In genomic region chr15:85406916-85407315, GRCh38 we compare ENCODE assay signal across 11 cellular contexts. TPM values are rescaled to one million over a fixed set of nuclear protein-coding genes. Genes with fewer than 3 reads are reported as not detected.
A peak's percentile ranks its signal among the peaks of the same experiment; 100 is the strongest.
DNase-seq lines count a peak whose midpoint lies in the region; ATAC-seq and TF ChIP-seq lines count a peak whose summit lies in the region.
"Had no signal": no experiment of that assay in that cellular context is flagged by ENCODE, and none has a peak within 500 bp of the region (broad histone marks: within the 10 kb centered on the region; RNA-seq: fewer than 3 reads in every experiment).

No MANE protein-coding gene starts in this region.

- H3K4me3 ChIP-seq in fibroblast of pulmonary artery (replicated peaks; ENCODE audit: low read depth, low read length): no peak overlapping the region
- H3K4me3 ChIP-seq: dorsolateral prefrontal cortex had no signal

- H3K4me1 Mint-ChIP-seq in activated CD4-positive, alpha-beta memory T cell treated with anti-CD3 and anti-CD28 coated beads, Interleukin-2, amount 10 ng/mL, durations not matched to agents 7 days and 5 days: peaks cover 75% of the 10 kb centered on the region

- TF ChIP-seq CTCF in fibroblast of pulmonary artery (IDR thresholded peaks at IDR 0.05; ENCODE audit: low read length, missing control alignments): no peak

- DNase-seq in AG08396 (ENCODE audit: low spot score) (peak; percentile 23), ELR (ENCODE audit: low read depth) (peak; percentile 40), fibroblast of pulmonary artery (ENCODE audit: low read depth) (peak; percentile 54), HK-2 (ENCODE audit: unreplicated experiment) (no peak)
- no peak for DNase-seq in activated CD4-positive, alpha-beta memory T cell treated with anti-CD3 and anti-CD28 coated beads, Interleukin-2, amount 10 ng/mL, durations not matched to agents 7 days and 5 days
- DNase-seq: dorsolateral prefrontal cortex, NCI-H1436 had no signal

- POLR2A ChIA-PET in activated CD4-positive, alpha-beta memory T cell treated with anti-CD3 and anti-CD28 coated beads, Interleukin-2, amount 10 ng/mL, durations not matched to agents 7 days and 5 days (lab: Charles Lee): interaction anchor here (2.2 to 6.0 kb wide), 2 partner anchors 25 to 89 kb away, joined by 7 to 64 read pairs; partner anchors contain the start of gene AKAP13

- peaks cover 13% of the 10 kb centered on the region for H3K36me3 Mint-ChIP-seq in activated CD4-positive, alpha-beta memory T cell treated with anti-CD3 and anti-CD28 coated beads, Interleukin-2, amount 10 ng/mL, durations not matched to agents 7 days and 5 days (ENCODE audit: low read depth)

- CTCF ChIA-PET in activated CD4-positive, alpha-beta memory T cell treated with anti-CD3 and anti-CD28 coated beads, Interleukin-2, amount 10 ng/mL, durations not matched to agents 7 days and 5 days (lab: Charles Lee): interaction anchor here (0.7 to 1.1 kb wide), 2 partner anchors 76 to 95 kb away, joined by 3 to 4 read pairs; no protein-coding TSS in a partner anchor

- no peak overlapping the region for H3K4me3 Mint-ChIP-seq in activated CD4-positive, alpha-beta memory T cell treated with anti-CD3 and anti-CD28 coated beads, Interleukin-2, amount 10 ng/mL, durations not matched to agents 7 days and 5 days
- H3K4me3 Mint-ChIP-seq: type B pancreatic cell had no signal

- no peaks in the 10 kb centered on the region for H3K9me3 Mint-ChIP-seq in activated CD4-positive, alpha-beta memory T cell treated with anti-CD3 and anti-CD28 coated beads, Interleukin-2, amount 10 ng/mL, durations not matched to agents 7 days and 5 days

- H3K27me3 Mint-ChIP-seq in activated CD4-positive, alpha-beta memory T cell treated with anti-CD3 and anti-CD28 coated beads, Interleukin-2, amount 10 ng/mL, durations not matched to agents 7 days and 5 days: no peaks in the 10 kb centered on the region
- H3K27me3 Mint-ChIP-seq: type B pancreatic cell had no signal

- H3K27ac Mint-ChIP-seq in activated CD4-positive, alpha-beta memory T cell treated with anti-CD3 and anti-CD28 coated beads, Interleukin-2, amount 10 ng/mL, durations not matched to agents 7 days and 5 days: peak overlapping the region; percentile 34
- H3K27ac Mint-ChIP-seq: type B pancreatic cell had no signal

- ATAC-seq in GM19463 (IDR thresholded peaks at IDR 0.05; ENCODE audit: unreplicated experiment) (no peak), HG03521 (IDR thresholded peaks at IDR 0.05; ENCODE audit: unreplicated experiment) (no peak), HG02970 (IDR thresholded peaks at IDR 0.05; ENCODE audit: low FRiP score, unreplicated experiment) (no peak)

RNA-seq across cellular contexts. Expression of gene AKAP13, which starts 26.5 kb away (rescaled TPM):
- 100 to 1,000 TPM; 153 to 170 TPM for total RNA-seq in activated CD4-positive, alpha-beta memory T cell treated with anti-CD3 and anti-CD28 coated beads, Interleukin-2, amount 10 ng/mL, durations not matched to agents 7 days and 5 days

Comparison
In these comparisons a context has a peak if more than half of its experiments do, and no peak if none do; other contexts are left out.
1. DNase-seq: peak in AG08396 (single experiment), ELR (single experiment) and fibroblast of pulmonary artery (single experiment); none in activated CD4-positive, alpha-beta memory T cell treated with anti-CD3 and anti-CD28 coated beads, Interleukin-2, amount 10 ng/mL, durations not matched to agents 7 days and 5 days (single experiment) and HK-2 (single experiment).